Comparison of ENCODE assay signal across 25 cellular contexts in genomic region chr14:70047598-70048312, GRCh38.
"Had no signal": no experiment of that assay in that cellular context is flagged by ENCODE, and none has a peak within 500 bp of the region (broad histone marks: within the 10 kb centered on the region; RNA-seq: fewer than 3 reads in every experiment).

No MANE protein-coding gene starts in this region.

- DNase-seq: activated CD4-positive, alpha-beta T cell treated with anti-CD3 and anti-CD28 coated beads for 4 hours; activated CD4-positive, alpha-beta T cell treated with anti-CD3 and anti-CD28 coated beads, Interleukin-2, amount 50 U/mL, for 4 hours; activated naive CD4-positive, alpha-beta T cell; activated T-cell treated with anti-CD3 and anti-CD28 coated beads for 4 hours; activated T-cell treated with anti-CD3 and anti-CD28 coated beads, Interleukin-2, amount 50 U/mL, for 72 hours; dorsolateral prefrontal cortex; effector memory CD4-positive, alpha-beta T cell; islet precursor cell; left ventricle myocardium superior; naive B cell; nephron progenitor cell; ovary; psoas muscle; sigmoid colon; stimulated activated CD4-positive, alpha-beta T cell treated with anti-CD3 and anti-CD28 coated beads, Interleukin-1b, Interleukin-23, amount 100 ng/mL, for 48 hours; stimulated activated naive B cell treated with anti-CD40 and anti-IgM and Interleukin-4, amounts not matched to agents 10 μg/mL and 1 μg/mL and 100 μg/mL, for 72 hours; stomach; tibial artery had no signal

- H3K4me1 Mint-ChIP-seq: naive B cell; stimulated activated naive B cell treated with anti-CD40 and anti-IgM and Interleukin-4, amounts not matched to agents 10 μg/mL and 1 μg/mL and 100 μg/mL, for 72 hours had no signal

- H3K9me3 Mint-ChIP-seq: activated naive CD4-positive, alpha-beta T cell treated with anti-CD3 and anti-CD28 coated beads, Interleukin-2, amount 50 U/mL, for 72 hours; activated T-cell treated with anti-CD3 and anti-CD28 coated beads, Interleukin-2, amount 50 U/mL, for 72 hours; naive B cell; nephron progenitor cell; stimulated activated naive B cell treated with anti-CD40 and anti-IgM and Interleukin-4, amounts not matched to agents 10 μg/mL and 1 μg/mL and 100 μg/mL, for 72 hours; T-helper 2 cell treated with Interferon-gamma antibody and Interleukin-4, amounts not matched to agents 5 μg/mL and 100 μg/mL, for 36 hours had no signal

- ATAC-seq: activated naive CD4-positive, alpha-beta T cell treated with anti-CD3 and anti-CD28 coated beads, Interleukin-2, amount 50 U/mL, for 72 hours; activated T-cell treated with anti-CD3 and anti-CD28 coated beads, Interleukin-2, amount 50 U/mL, for 72 hours; left ventricle myocardium superior; psoas muscle; stimulated activated naive B cell treated with anti-CD40 and anti-IgM and Interleukin-4, amounts not matched to agents 10 μg/mL and 1 μg/mL and 100 μg/mL, for 72 hours had no signal

- H3K4me2 ChIP-seq: smooth muscle cell had no signal

- H3K4me3 ChIP-seq: dorsolateral prefrontal cortex, ovary, psoas muscle, sigmoid colon, smooth muscle cell, stomach, suprapubic skin, tibial artery had no signal

- H3K36me3 ChIP-seq: neutrophil, ovary, sigmoid colon, stomach, suprapubic skin, tibial artery had no signal

- H3K9me3 ChIP-seq: neutrophil, ovary, psoas muscle, sigmoid colon, stomach, suprapubic skin, tibial artery had no signal

- H3K27ac Mint-ChIP-seq: activated naive CD4-positive, alpha-beta T cell treated with anti-CD3 and anti-CD28 coated beads, Interleukin-2, amount 50 U/mL, for 72 hours; activated T-cell treated with anti-CD3 and anti-CD28 coated beads, Interleukin-2, amount 50 U/mL, for 72 hours; naive B cell; nephron progenitor cell; stimulated activated naive B cell treated with anti-CD40 and anti-IgM and Interleukin-4, amounts not matched to agents 10 μg/mL and 1 μg/mL and 100 μg/mL, for 72 hours; T-helper 2 cell treated with Interferon-gamma antibody and Interleukin-4, amounts not matched to agents 5 μg/mL and 100 μg/mL, for 36 hours had no signal

- H3K36me3 Mint-ChIP-seq: activated naive CD4-positive, alpha-beta T cell treated with anti-CD3 and anti-CD28 coated beads, Interleukin-2, amount 50 U/mL, for 72 hours; naive B cell; stimulated activated naive B cell treated with anti-CD40 and anti-IgM and Interleukin-4, amounts not matched to agents 10 μg/mL and 1 μg/mL and 100 μg/mL, for 72 hours had no signal

- H3K27ac ChIP-seq: neutrophil, ovary, psoas muscle, sigmoid colon, stomach, suprapubic skin, tibial artery had no signal

- H3K27me3 ChIP-seq: dorsolateral prefrontal cortex, ovary, suprapubic skin, tibial artery had no signal

- FAIRE-seq: colon, frontal cortex had no signal

- H3K4me1 ChIP-seq: psoas muscle, sigmoid colon, suprapubic skin, tibial artery had no signal

- H3K4me3 Mint-ChIP-seq: activated T-cell treated with anti-CD3 and anti-CD28 coated beads, Interleukin-2, amount 50 U/mL, for 72 hours; naive B cell; nephron progenitor cell; stimulated activated naive B cell treated with anti-CD40 and anti-IgM and Interleukin-4, amounts not matched to agents 10 μg/mL and 1 μg/mL and 100 μg/mL, for 72 hours; T-helper 2 cell treated with Interferon-gamma antibody and Interleukin-4, amounts not matched to agents 5 μg/mL and 100 μg/mL, for 36 hours had no signal
